ENCODE assay signal across 1 cellular context in genomic region chr1:244834596-244835275, GRCh38.
TF ChIP-seq lines count a peak whose summit lies in the region.

No MANE protein-coding gene starts in this region.

TF ChIP-seq in HEK293, 187 proteins besides CTCF, POLR2A, EP300 and RAD21 (continued from another document):
- TF ChIP-seq ZNF585B (tag by site-specific recombination; IDR thresholded peaks at IDR 0.05) (peak; percentile 33), HIC1 (tag by site-specific recombination; IDR thresholded peaks at IDR 0.05) (peak; percentile 34), KLF1 (tag by site-specific recombination; IDR thresholded peaks at IDR 0.05) (no peak), ZNF10 (tag by site-specific recombination; IDR thresholded peaks at IDR 0.05) (no peak; the same call in 1 of the 2 replicates), ZNF202 (tag by site-specific recombination; IDR thresholded peaks at IDR 0.05; ENCODE audit: borderline replicate concordance) (no peak), PRDM6 (tag by site-specific recombination; IDR thresholded peaks at IDR 0.05) (peak; percentile 58; the same call in 1 of the 2 replicates), ZNF501 (tag by site-specific recombination; IDR thresholded peaks at IDR 0.05) (peak; percentile 49), YY2 (tag by site-specific recombination; IDR thresholded peaks at IDR 0.05) (peak; percentile 32; the same call in 1 of the 2 replicates), ZNF2 (tag by site-specific recombination; IDR thresholded peaks at IDR 0.05) (peak; percentile 95), ZNF629 (tag by site-specific recombination; IDR thresholded peaks at IDR 0.05) (peak; percentile 46), EGR2 (tag by site-specific recombination; IDR thresholded peaks at IDR 0.05; ENCODE audit: low read depth) (peak; percentile 83), ZNF24 (tag by site-specific recombination; IDR thresholded peaks at IDR 0.05) (peak; percentile 67; the same call in 1 of the 2 replicates), ZNF146 (tag by site-specific recombination; IDR thresholded peaks at IDR 0.05) (no peak), ZNF148 (tag by site-specific recombination; IDR thresholded peaks at IDR 0.05; ENCODE audit: borderline replicate concordance) (no peak), ATF2 (tag by site-specific recombination; IDR thresholded peaks at IDR 0.05; ENCODE audit: low read depth) (no peak; the same call in 1 of the 2 replicates), ZSCAN30 (tag by site-specific recombination; IDR thresholded peaks at IDR 0.05) (peak; percentile 79), ZFHX2 (tag by site-specific recombination; conservative IDR thresholded peaks at IDR 0.05) (peak; percentile 93), ZNF843 (tag by site-specific recombination; IDR thresholded peaks at IDR 0.05) (peak; percentile 14), ZNF366 (tag by site-specific recombination; conservative IDR thresholded peaks at IDR 0.05) (peak; percentile 95), KLF9 (tag by site-specific recombination; IDR thresholded peaks at IDR 0.05; ENCODE audit: low read depth) (peak; percentile 72), ZBTB1 (tag by site-specific recombination; IDR thresholded peaks at IDR 0.05) (0 out of 2 replicates have a peak, but pooled peaks have one; percentile 52), ZNF623 (tag by site-specific recombination; IDR thresholded peaks at IDR 0.05) (no peak), SP2 (tag by site-specific recombination; IDR thresholded peaks at IDR 0.05) (peak; percentile 69; the same call in 1 of the 2 replicates), IKZF3 (tag by site-specific recombination; IDR thresholded peaks at IDR 0.05) (0 out of 2 replicates have a peak, but pooled peaks have one; percentile 7), GLIS1 (tag by site-specific recombination; IDR thresholded peaks at IDR 0.05) (no peak), ZNF549 (tag by site-specific recombination; IDR thresholded peaks at IDR 0.05) (no peak), ZBTB26 (tag by site-specific recombination; optimal IDR thresholded peaks at IDR 0.05) (peak; percentile 92), ZBTB10 (tag by site-specific recombination; IDR thresholded peaks at IDR 0.05) (peak; percentile 91), KLF7 (tag by site-specific recombination; IDR thresholded peaks at IDR 0.05; ENCODE audit: borderline replicate concordance) (0 out of 2 replicates have a peak, but pooled peaks have one; percentile 12), ZNF133 (tag by site-specific recombination; IDR thresholded peaks at IDR 0.05) (0 out of 2 replicates have a peak, but pooled peaks have one; percentile 20), OVOL3 (tag by site-specific recombination; IDR thresholded peaks at IDR 0.05) (0 out of 2 replicates have a peak, but pooled peaks have one; percentile 37), ZNF791 (tag by site-specific recombination; IDR thresholded peaks at IDR 0.05) (no peak; the same call in 1 of the 2 replicates), REST (tag by site-specific recombination; IDR thresholded peaks at IDR 0.05) (peak; percentile 32; the same call in 1 of the 2 replicates), ZNF302 (tag by site-specific recombination; IDR thresholded peaks at IDR 0.05; ENCODE audit: low read depth) (0 out of 2 replicates have a peak, but pooled peaks have one; percentile 13), ZNF658 (tag by site-specific recombination; IDR thresholded peaks at IDR 0.05) (no peak), KLF10 (tag by site-specific recombination; IDR thresholded peaks at IDR 0.05) (peak; percentile 87), ZNF48 (tag by site-specific recombination; IDR thresholded peaks at IDR 0.05) (no peak), ZNF211 (tag by site-specific recombination; IDR thresholded peaks at IDR 0.05; ENCODE audit: low read depth) (no peak), WT1 (tag by site-specific recombination; IDR thresholded peaks at IDR 0.05) (peak; percentile 51; the same call in 1 of the 2 replicates), ZNF76 (tag by site-specific recombination; IDR thresholded peaks at IDR 0.05; ENCODE audit: borderline replicate concordance, low read depth) (no peak; the same call in 1 of the 2 replicates), ZBTB7A (tag by site-specific recombination; IDR thresholded peaks at IDR 0.05; ENCODE audit: low read depth) (peak; percentile 10; the same call in 1 of the 2 replicates), HOXD13 (CRISPR knock-in tag; IDR thresholded peaks at IDR 0.05; ENCODE audit: borderline replicate concordance) (peak; percentile 77), SCRT2 (tag by site-specific recombination; IDR thresholded peaks at IDR 0.05) (no peak; the same call in none of the 2 replicates), ZBTB8A (tag by site-specific recombination; IDR thresholded peaks at IDR 0.05) (peak; percentile 83), TRIM28 (IDR thresholded peaks at IDR 0.05; ENCODE audit: borderline replicate concordance, low read length) (peak; percentile 70; the same call in 1 of the 2 replicates), GLI2 (tag by site-specific recombination; IDR thresholded peaks at IDR 0.05; ENCODE audit: borderline replicate concordance, low read depth) (0 out of 2 replicates have a peak, but pooled peaks have one; percentile 17), ZNF664 (tag by site-specific recombination; IDR thresholded peaks at IDR 0.05) (peak; percentile 5; the same call in 1 of the 2 replicates), TCF7L2 (IDR thresholded peaks at IDR 0.05; ENCODE audit: borderline replicate concordance, low read depth, low read length) (0 out of 2 replicates have a peak, but pooled peaks have one; percentile 14), ZNF324 (tag by site-specific recombination; IDR thresholded peaks at IDR 0.05) (peak; percentile 14), ZNF404 (tag by site-specific recombination; IDR thresholded peaks at IDR 0.05) (no peak)
